ENCODE assay signal across 11 cellular contexts in the genomic region with DNA sequence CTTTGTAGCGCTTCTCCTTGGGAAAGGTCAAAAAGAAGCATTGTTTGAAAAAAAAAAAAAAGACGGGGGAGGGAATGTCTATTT. TPM values are rescaled to one million over a fixed set of nuclear protein-coding genes. Genes with fewer than 3 reads are reported as not detected.
DNase-seq lines count a peak whose midpoint lies in the region; ATAC-seq and TF ChIP-seq lines count a peak whose summit lies in the region.
"Had no signal": no experiment of that assay in that cellular context is flagged by ENCODE, and none has a peak within 500 bp of the region (broad histone marks: within the 10 kb centered on the region; RNA-seq: fewer than 3 reads in every experiment).

A gene (minus strand): TSS at position 46 of the 84 bp plus-strand sequence. CDS start 5,302 bp downstream, outside the sequence.

- intact Hi-C loops in Calu3 (cut with micrococcal nuclease; ENCODE audit: unreplicated experiment): no loop called here
- intact Hi-C loops in activated B cell treated with CpG ODN at 0.5 μM for 24 hours (cut with micrococcal nuclease): no loop called here

- peaks cover 65% of the 10 kb centered on the region for H3K27me3 ChIP-seq in hepatocyte

- POLR2A ChIA-PET in activated B cell treated with CpG ODN at 0.5 μM for 24 hours (lab: Charles Lee): no interaction called here

- H3K79me2 ChIP-seq in hepatocyte: no peaks in the 10 kb centered on the region

- WGBS in hepatocyte (ENCODE audit: low lambda C conversion rate, missing lambda C conversion rate): 0% methylated on average over 2 of the region's 2 CpGs

- H3K4me1 ChIP-seq in hepatocyte (ENCODE audit: insufficient read depth): peaks cover 14% of the 10 kb centered on the region

- H3K4me2 ChIP-seq in hepatocyte: peak within 1 kb of the TSS; percentile 94

- TF ChIP-seq CTCF in Calu3 (IDR thresholded peaks at IDR 0.05; ENCODE audit: unreplicated experiment): no peak
- TF ChIP-seq CTCF in activated B cell treated with CpG ODN at 0.5 μM for 24 hours (IDR thresholded peaks at IDR 0.05): no peak
- no peak for TF ChIP-seq CTCF in hepatocyte (IDR thresholded peaks at IDR 0.05; ENCODE audit: poor library complexity)
- TF ChIP-seq CTCF in progenitor cell of endocrine pancreas (IDR thresholded peaks at IDR 0.05; ENCODE audit: unreplicated experiment): no peak

- CTCF ChIA-PET in Calu3 (lab: Charles Lee): interaction anchor here (0.7 to 1.4 kb wide), 4 partner anchors 12 to 326 kb away, joined by 4 to 10 read pairs (median 4); no protein-coding TSS in a partner anchor
- CTCF ChIA-PET in activated B cell treated with CpG ODN at 0.5 μM for 24 hours (lab: Charles Lee): no interaction called here

- ATAC-seq in activated B cell treated with CpG ODN at 0.5 μM for 24 hours (ENCODE audit: low read depth): no peak
- ATAC-seq in HG02884 (IDR thresholded peaks at IDR 0.05; ENCODE audit: unreplicated experiment): no peak
- ATAC-seq in GM21717 (IDR thresholded peaks at IDR 0.05; ENCODE audit: unreplicated experiment): no peak

- no peaks in the 10 kb centered on the region for H3K9me2 ChIP-seq in hepatocyte (replicated peaks; ENCODE audit: insufficient read depth)

- H3K9me3 ChIP-seq in hepatocyte (ENCODE audit: low read depth): no peaks in the 10 kb centered on the region

- no peaks in the 10 kb centered on the region for H4K20me1 ChIP-seq in hepatocyte (ENCODE audit: insufficient read depth, poor library complexity, severe bottlenecking)

- peak within 1 kb of the TSS; percentile 72 for H3K4me3 ChIP-seq in hepatocyte

- H3K36me3 Mint-ChIP-seq in Calu3 (ENCODE audit: insufficient read depth, unreplicated experiment) (peaks cover 11% of the 10 kb centered on the region), activated B cell treated with CpG ODN at 0.5 μM for 24 hours (ENCODE audit: low read depth) (no peaks in the 10 kb centered on the region), progenitor cell of endocrine pancreas (ENCODE audit: insufficient read depth) (no peaks in the 10 kb centered on the region)

- peak within 1 kb of the TSS; percentile 27 for H3K27ac ChIP-seq in hepatocyte

- no peaks in the 10 kb centered on the region for H3K4me1 Mint-ChIP-seq in Calu3 (ENCODE audit: low read depth, unreplicated experiment)
- H3K4me1 Mint-ChIP-seq in activated B cell treated with CpG ODN at 0.5 μM for 24 hours: peaks cover 2% of the 10 kb centered on the region
- peaks cover 63% of the 10 kb centered on the region for H3K4me1 Mint-ChIP-seq in progenitor cell of endocrine pancreas (ENCODE audit: low read depth)

- no TSS peak for BruUV-seq in Calu3 (replicated peaks; lab: Mats Ljungman, UMichigan)

- H3K36me3 ChIP-seq in hepatocyte (replicated peaks; ENCODE audit: insufficient read depth, low read depth): no peaks in the 10 kb centered on the region

- H3K4me3 Mint-ChIP-seq in Calu3 (ENCODE audit: low read depth, unreplicated experiment) (peak within 1 kb of the TSS; percentile 71), activated B cell treated with CpG ODN at 0.5 μM for 24 hours (peak within 1 kb of the TSS; percentile 44), progenitor cell of endocrine pancreas (ENCODE audit: low read depth) (peak within 1 kb of the TSS; percentile 86)

- H3K9me3 Mint-ChIP-seq in Calu3 (ENCODE audit: low read depth, unreplicated experiment): no peaks in the 10 kb centered on the region
- H3K9me3 Mint-ChIP-seq in activated B cell treated with CpG ODN at 0.5 μM for 24 hours: no peaks in the 10 kb centered on the region
- no peaks in the 10 kb centered on the region for H3K9me3 Mint-ChIP-seq in progenitor cell of endocrine pancreas (ENCODE audit: low read depth)

- H3K27ac Mint-ChIP-seq in Calu3 (ENCODE audit: unreplicated experiment): no peak within 1 kb of the TSS
- H3K27ac Mint-ChIP-seq in activated B cell treated with CpG ODN at 0.5 μM for 24 hours: no peak within 1 kb of the TSS
- H3K27ac Mint-ChIP-seq in progenitor cell of endocrine pancreas: peak within 1 kb of the TSS; percentile 88

- no peaks in the 10 kb centered on the region for H3K27me3 Mint-ChIP-seq in Calu3 (ENCODE audit: unreplicated experiment)
- peaks cover 38% of the 10 kb centered on the region for H3K27me3 Mint-ChIP-seq in activated B cell treated with CpG ODN at 0.5 μM for 24 hours
- H3K27me3 Mint-ChIP-seq in progenitor cell of endocrine pancreas: peaks cover 42% of the 10 kb centered on the region

- DNase-seq in Calu3: no peak
- DNase-seq in activated B cell treated with CpG ODN at 0.5 μM for 24 hours: no peak
- no peak for DNase-seq in hepatocyte (ENCODE audit: low spot score)
- DNase-seq in progenitor cell of endocrine pancreas (ENCODE audit: low spot score, unreplicated experiment): no peak
- no peak for DNase-seq in NCI-H187 treated with DMSO at 0.1 percent for 48 hours (lab: John Stamatoyannopoulos, UW)
- no peak for DNase-seq in dedifferentiated amniotic fluid mesenchymal stem cell (ENCODE audit: extremely low spot score)
- DNase-seq: activated naive CD4-positive, alpha-beta T cell treated with Interleukin-2 at 50 U/mL for 16 hours; SHP77 treated with DMSO at 0.1 percent for 48 hours had no signal

- H2AFZ ChIP-seq in hepatocyte: peak within 1 kb of the TSS; percentile 82

RNA-seq across cellular contexts. Expression of the gene that starts here (rescaled TPM):
- total RNA-seq in Calu3 (2022) (not detected in 2 replicates), activated B cell treated with CpG ODN at 0.5 μM for 24 hours (not detected in 2 replicates), hepatocyte (13.5 and 22.5 TPM in 2 replicates), progenitor cell of endocrine pancreas (39.4 and 48.4 TPM in 2 replicates)
- 5.0 and 7.9 TPM in 2 replicates for polyA plus RNA-seq in hepatocyte
- total RNA-seq: lung microvascular endothelial cell had no signal

Comparison
In these comparisons a context has a peak if more than half of its experiments do, and no peak if none do; other contexts are left out.
1. RNA of the gene that starts here (total RNA-seq): 39.4 to 48.4 TPM in progenitor cell of endocrine pancreas and 13.5 to 22.5 TPM in hepatocyte; not detected in Calu3 and not detected in activated B cell treated with CpG ODN at 0.5 μM for 24 hours; every median in the first group is over 10 times any median in the second.
2. Peak in every context shown above with its lines, with median percentiles within 50 percentile points of each other: H3K4me3 Mint-ChIP-seq.